22 cellular contexts compared by ENCODE assay signal in genomic region chr14:90585106-90585505, GRCh38.
"Had no signal": no experiment of that assay in that cellular context is flagged by ENCODE, and none has a peak within 500 bp of the region (broad histone marks: within the 10 kb centered on the region; RNA-seq: fewer than 3 reads in every experiment).

No MANE protein-coding gene starts in this region.

- H3K27ac ChIP-seq: RWPE1 had no signal

- H3K4me2 ChIP-seq: SK-N-SH had no signal

- H3K4me3 ChIP-seq: MG63 had no signal

- H3K27me3 ChIP-seq: MG63 had no signal

- H3K9me3 ChIP-seq: MG63, SK-N-SH had no signal

- ATAC-seq: HepG2, Panc1, PC-3 had no signal

- H3K36me3 ChIP-seq: MG63 had no signal

- H3K9me2 ChIP-seq: SK-N-SH had no signal

- DNase-seq: IMR-90, Karpas-422, KG1, MG63, NCI-H1092, NCI-H1105 treated with DMSO at 0.1 percent for 48 hours, NCI-H1417 treated with DMSO at 0.1 percent for 48 hours, NCI-H146, NCI-H1694 treated with DMSO at 0.1 percent for 48 hours, NCI-H1930, NCI-H2081, NCI-H2107, NCI-H2227 treated with DMSO at 0.1 percent for 48 hours, NCI-H524, NCI-H526 treated with DMSO at 0.1 percent for 48 hours, NCI-H748 treated with DMSO at 0.1 percent for 48 hours, PC-3, SHP77, SK-N-SH had no signal
